In genomic region chr2:74334931-74335333, GRCh38 we compare ENCODE assay signal across 1 cellular context.
TF ChIP-seq lines count a peak whose summit lies in the region.

No MANE protein-coding gene starts in this region.

TF ChIP-seq in HepG2, 621 proteins besides CTCF, POLR2A, EP300 and RAD21 (continued from another document):
- TF ChIP-seq ZNF576 (CRISPR knock-in tag; IDR thresholded peaks at IDR 0.05): no peak
- TF ChIP-seq ZNF775 (CRISPR knock-in tag; IDR thresholded peaks at IDR 0.05; ENCODE audit: borderline replicate concordance): no peak
- TF ChIP-seq GZF1 (CRISPR knock-in tag; IDR thresholded peaks at IDR 0.05): no peak
- TF ChIP-seq IRF2 (CRISPR knock-in tag; IDR thresholded peaks at IDR 0.05): peak; percentile 56; the same call in 1 of the 2 replicates
- no peak for TF ChIP-seq NR2C2 (CRISPR knock-in tag; IDR thresholded peaks at IDR 0.05; ENCODE audit: borderline replicate concordance)
- TF ChIP-seq STAG1 (CRISPR knock-in tag; IDR thresholded peaks at IDR 0.05): peak; percentile 82
- TF ChIP-seq ZNF563 (CRISPR knock-in tag; IDR thresholded peaks at IDR 0.05): no peak
- 0 out of 2 replicates have a peak, but pooled peaks have one; percentile 28 for TF ChIP-seq ZNF605 (CRISPR knock-in tag; IDR thresholded peaks at IDR 0.05)
